ENCODE assay signal across 23 cellular contexts in the genomic region with DNA sequence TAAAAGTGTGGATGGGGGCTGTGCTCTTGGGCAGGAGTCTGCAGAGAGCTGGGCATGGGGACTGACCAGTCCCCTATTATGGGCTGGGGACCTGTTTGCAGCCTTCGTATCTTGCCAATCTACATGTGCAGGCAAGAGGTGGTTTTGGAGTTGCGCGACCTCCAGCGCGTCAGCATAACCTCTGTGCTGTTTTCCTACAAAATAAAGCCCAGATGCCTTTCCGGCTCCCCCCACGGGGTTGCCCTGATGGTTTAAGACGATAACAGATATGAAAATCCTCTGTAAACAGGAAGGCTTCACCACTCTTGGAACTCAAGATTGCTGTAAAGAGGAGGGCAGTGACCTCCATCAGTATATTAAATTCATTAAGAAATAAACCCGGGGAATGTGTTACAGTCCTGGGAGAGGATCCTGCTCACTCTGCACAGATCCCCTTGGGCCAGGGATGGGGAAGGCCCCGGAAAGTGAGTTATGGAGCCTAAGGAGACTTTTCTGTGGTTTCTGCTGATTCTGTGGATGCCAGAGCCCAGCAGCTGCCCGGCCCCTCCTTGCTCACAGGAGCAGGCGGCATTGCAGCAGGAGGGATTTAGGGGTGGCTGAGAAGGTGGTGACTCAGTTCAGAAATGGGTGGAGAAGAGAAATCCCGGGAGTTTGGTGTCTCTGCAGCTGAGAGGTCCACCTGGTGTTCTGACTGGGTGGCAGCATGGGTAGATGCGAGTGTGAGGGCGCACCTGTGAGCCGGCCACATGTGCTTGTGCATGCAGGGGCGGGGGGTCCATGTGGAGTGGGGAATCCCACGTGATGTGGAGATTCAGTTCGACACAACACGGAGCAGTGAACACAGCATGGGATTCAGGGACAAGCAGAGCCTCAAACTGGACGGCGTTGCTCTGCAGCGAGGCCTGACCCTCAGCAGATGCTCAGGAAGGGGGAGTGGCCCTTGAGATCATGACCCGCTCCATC. TPM values are rescaled to one million over a fixed set of nuclear protein-coding genes. Genes with fewer than 3 reads are reported as not detected.
DNase-seq lines count a peak whose midpoint lies in the region; ATAC-seq, FAIRE-seq and TF ChIP-seq lines count a peak whose summit lies in the region.
"Had no signal": no experiment of that assay in that cellular context is flagged by ENCODE, and none has a peak within 500 bp of the region (broad histone marks: within the 10 kb centered on the region; RNA-seq: fewer than 3 reads in every experiment).

No MANE protein-coding gene starts in this region.

- peak; percentile 29 for TF ChIP-seq CTCF in RWPE2 (IDR thresholded peaks at IDR 0.05; ENCODE audit: poor library complexity, severe bottlenecking)

- H3K36me3 Mint-ChIP-seq in activated naive CD4-positive, alpha-beta T cell treated with anti-CD3 and anti-CD28 coated beads, Interleukin-2, amount 10 ng/mL, durations not matched to agents 7 days and 5 days, result no peaks in the 10 kb centered on the region
- H3K36me3 Mint-ChIP-seq: activated naive CD4-positive, alpha-beta T cell treated with anti-CD3 and anti-CD28 coated beads, Interleukin-2, amount 50 U/mL, for 24 hours had no signal

- DNase-seq in activated naive CD4-positive, alpha-beta T cell treated with anti-CD3 and anti-CD28 coated beads, Interleukin-2, amount 10 ng/mL, durations not matched to agents 7 days and 5 days, result no peak
- DNase-seq in activated naive CD4-positive, alpha-beta T cell treated with anti-CD3 and anti-CD28 coated beads, Interleukin-2, amount 50 U/mL, for 16 hours, result no peak
- no peak for DNase-seq in RWPE2 (ENCODE audit: low spot score)
- DNase-seq in dedifferentiated amniotic fluid mesenchymal stem cell (ENCODE audit: extremely low spot score), result peak; percentile 16
- DNase-seq in urothelium cell line (ENCODE audit: low spot score), result peak; percentile 38
- DNase-seq in G401 (ENCODE audit: low spot score), result no peak
- no peak for DNase-seq in erythroblast (lab: John Stamatoyannopoulos, UW)
- DNase-seq: activated CD4-positive, alpha-beta T cell treated with anti-CD3 and anti-CD28 coated beads, Interleukin-2, amount 10 ng/mL, durations not matched to agents 24 days and 14 days; DMS79; H7; left colon; NCI-H2081; NCI-H82; occipital lobe; stimulated activated CD4-positive, alpha-beta T cell treated with anti-CD3 and anti-CD28 coated beads, Interleukin-4, amount 100 ng/mL, for 1 hour; stimulated activated CD8-positive, alpha-beta memory T cell treated with anti-CD3 and anti-CD28 coated beads, Interleukin-4, amount 100 ng/mL, for 48 hours had no signal

- no peaks in the 10 kb centered on the region for H3K36me3 ChIP-seq in RWPE2 (ENCODE audit: low read depth)
- H3K36me3 ChIP-seq: thoracic aorta had no signal

- no peaks in the 10 kb centered on the region for H3K9me3 ChIP-seq in RWPE2 (ENCODE audit: severe bottlenecking)
- H3K9me3 ChIP-seq: thoracic aorta had no signal

- H3K27ac ChIP-seq in RWPE2 (ENCODE audit: poor library complexity, severe bottlenecking), result no peak overlapping the region
- H3K27ac ChIP-seq: thoracic aorta had no signal

- ATAC-seq in RWPE2 (ENCODE audit: low read depth) (peak; percentile 81), GM18517 (IDR thresholded peaks at IDR 0.05; ENCODE audit: unreplicated experiment) (no peak)
- ATAC-seq: left colon had no signal

- H3K27ac Mint-ChIP-seq in activated naive CD4-positive, alpha-beta T cell treated with anti-CD3 and anti-CD28 coated beads, Interleukin-2, amount 10 ng/mL, durations not matched to agents 7 days and 5 days, result peak overlapping the region; percentile 58
- H3K27ac Mint-ChIP-seq: activated CD4-positive, alpha-beta T cell treated with anti-CD3 and anti-CD28 coated beads, Interleukin-2, amount 10 ng/mL, durations not matched to agents 24 days and 14 days; activated naive CD4-positive, alpha-beta T cell treated with anti-CD3 and anti-CD28 coated beads, Interleukin-2, amount 50 U/mL, for 24 hours had no signal

- no peaks in the 10 kb centered on the region for H3K9me3 Mint-ChIP-seq in activated naive CD4-positive, alpha-beta T cell treated with anti-CD3 and anti-CD28 coated beads, Interleukin-2, amount 10 ng/mL, durations not matched to agents 7 days and 5 days
- H3K9me3 Mint-ChIP-seq: activated CD4-positive, alpha-beta T cell treated with anti-CD3 and anti-CD28 coated beads, Interleukin-2, amount 10 ng/mL, durations not matched to agents 24 days and 14 days; activated naive CD4-positive, alpha-beta T cell treated with anti-CD3 and anti-CD28 coated beads, Interleukin-2, amount 50 U/mL, for 24 hours had no signal

- H3K27me3 Mint-ChIP-seq in activated naive CD4-positive, alpha-beta T cell treated with anti-CD3 and anti-CD28 coated beads, Interleukin-2, amount 10 ng/mL, durations not matched to agents 7 days and 5 days, result peaks cover 42% of the 10 kb centered on the region
- H3K27me3 Mint-ChIP-seq: activated naive CD4-positive, alpha-beta T cell treated with anti-CD3 and anti-CD28 coated beads, Interleukin-2, amount 50 U/mL, for 24 hours had no signal

- CTCF ChIA-PET in activated naive CD4-positive, alpha-beta T cell treated with anti-CD3 and anti-CD28 coated beads, Interleukin-2, amount 10 ng/mL, durations not matched to agents 7 days and 5 days (lab: Charles Lee), result no interaction called here

- TF ChIP-seq POLR2A in erythroblast (IDR thresholded peaks at IDR 0.05; ENCODE audit: low read length), result no peak

- peaks cover 7% of the 10 kb centered on the region for H3K4me1 Mint-ChIP-seq in activated naive CD4-positive, alpha-beta T cell treated with anti-CD3 and anti-CD28 coated beads, Interleukin-2, amount 10 ng/mL, durations not matched to agents 7 days and 5 days

- peak; percentile 63 for FAIRE-seq in urothelium cell line (lab: Jason Lieb, UNC)
- FAIRE-seq: A204.1, bronchial epithelial cell had no signal

- H3K4me1 ChIP-seq in RWPE2 (ENCODE audit: insufficient read depth, poor library complexity, severe bottlenecking), result no peaks in the 10 kb centered on the region

- no peak overlapping the region for H3K4me3 Mint-ChIP-seq in activated naive CD4-positive, alpha-beta T cell treated with anti-CD3 and anti-CD28 coated beads, Interleukin-2, amount 10 ng/mL, durations not matched to agents 7 days and 5 days
- H3K4me3 Mint-ChIP-seq: activated CD4-positive, alpha-beta T cell treated with anti-CD3 and anti-CD28 coated beads, Interleukin-2, amount 10 ng/mL, durations not matched to agents 24 days and 14 days; activated naive CD4-positive, alpha-beta T cell treated with anti-CD3 and anti-CD28 coated beads, Interleukin-2, amount 50 U/mL, for 24 hours had no signal

- no peak overlapping the region for H3K4me3 ChIP-seq in RWPE2 (ENCODE audit: severe bottlenecking)
- H3K4me3 ChIP-seq: thoracic aorta had no signal

- in situ Hi-C loops in G401 (cut with HindIII; ENCODE audit: low sequenced_read_pairs), result no loop called here

- no peaks in the 10 kb centered on the region for H3K27me3 ChIP-seq in RWPE2 (ENCODE audit: insufficient read depth, poor library complexity, severe bottlenecking)

RNA-seq across cellular contexts. Expression of a gene that starts 16.2 kb away (rescaled TPM):
- not detected in 2 replicates for total RNA-seq in G401 (2014; rRNA removed; shearing (Covaris generic))
- total RNA-seq: activated CD4-positive, alpha-beta T cell treated with anti-CD3 and anti-CD28 coated beads, Interleukin-2, amount 10 ng/mL, durations not matched to agents 24 days and 14 days; bronchial epithelial cell; H7; left colon; mononuclear cell; occipital lobe; T-helper 2 cell treated with Interferon-gamma antibody and Interleukin-4, amounts not matched to agents 100 ng/mL and 5 ng/mL, for 36 hours; thoracic aorta had no signal

RNA-seq across cellular contexts. Expression of a gene that starts 44.3 kb away (rescaled TPM):
- not detected in 2 replicates for total RNA-seq in G401 (2014; rRNA removed; shearing (Covaris generic))
- total RNA-seq: activated CD4-positive, alpha-beta T cell treated with anti-CD3 and anti-CD28 coated beads, Interleukin-2, amount 10 ng/mL, durations not matched to agents 24 days and 14 days; bronchial epithelial cell; left colon; mononuclear cell; T-helper 2 cell treated with Interferon-gamma antibody and Interleukin-4, amounts not matched to agents 100 ng/mL and 5 ng/mL, for 36 hours; thoracic aorta had no signal

Comparison
In these comparisons a context has a peak if more than half of its experiments do, and no peak if none do; other contexts are left out.
1. DNase-seq: peak in dedifferentiated amniotic fluid mesenchymal stem cell (single experiment) and urothelium cell line (single experiment); none in activated naive CD4-positive, alpha-beta T cell treated with anti-CD3 and anti-CD28 coated beads, Interleukin-2, amount 10 ng/mL, durations not matched to agents 7 days and 5 days (single experiment), activated naive CD4-positive, alpha-beta T cell treated with anti-CD3 and anti-CD28 coated beads, Interleukin-2, amount 50 U/mL, for 16 hours (single experiment), RWPE2 (single experiment), G401 (single experiment) and erythroblast (0 of 2).